ENCODE assay signal across 8 cellular contexts in the genomic region with DNA sequence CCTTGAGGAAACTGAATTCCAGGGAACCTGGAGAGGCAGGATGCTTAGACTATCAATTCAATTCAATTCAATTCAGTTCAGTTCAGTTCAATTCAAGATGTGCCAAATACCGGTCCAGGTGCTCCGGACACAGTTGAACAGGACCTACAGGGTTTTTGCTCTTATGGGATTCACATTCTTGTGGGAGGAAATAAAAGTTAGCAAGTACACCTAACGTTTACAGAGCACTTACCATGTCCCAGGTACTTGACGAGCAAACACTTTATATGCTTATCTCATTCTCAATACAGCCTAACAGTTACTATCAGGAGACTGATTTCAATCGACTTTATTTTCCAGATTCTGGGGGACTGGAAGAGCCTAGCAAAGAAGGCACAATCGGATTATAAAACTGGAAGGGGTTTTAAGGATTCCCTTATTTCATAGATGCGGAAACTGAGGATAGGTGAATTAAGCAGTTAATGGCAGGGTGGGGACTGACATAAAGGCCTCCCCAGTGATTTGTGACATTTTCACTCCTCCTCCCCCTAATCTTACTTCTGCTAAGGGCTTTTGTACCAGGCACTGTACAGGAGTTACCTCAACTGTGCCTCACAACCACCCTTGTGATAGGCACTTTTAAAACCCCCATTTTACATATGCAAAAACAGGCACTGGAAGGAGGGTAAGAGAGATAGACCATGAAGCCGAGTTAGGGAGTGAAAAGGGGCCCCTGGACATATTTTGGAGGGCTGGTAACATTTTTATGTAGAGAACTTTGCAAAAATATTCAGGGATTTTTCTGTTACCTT. TPM values are rescaled to one million over a fixed set of nuclear protein-coding genes. Genes with fewer than 3 reads are reported as not detected.
DNase-seq lines count a peak whose midpoint lies in the region; TF ChIP-seq lines count a peak whose summit lies in the region.

No MANE protein-coding gene starts in this region.

- H3K4me3 ChIP-seq in iPS-18a (ENCODE audit: low read length): peak overlapping the region; percentile 81

- H3K27ac ChIP-seq in VCaP (peak overlapping the region; percentile 80), iPS-18a (ENCODE audit: low read length) (no peak overlapping the region), substantia nigra (ENCODE audit: low read depth, low read length, poor library complexity, severe bottlenecking) (peak overlapping the region; percentile 83)

- POLR2A ChIA-PET in GM10248 (lab: Yijun Ruan, JAX): no interaction called here

- H3K9ac ChIP-seq in iPS-18a (ENCODE audit: low read length): peak overlapping the region; percentile 76

- no peaks in the 10 kb centered on the region for H3K27me3 Mint-ChIP-seq in activated CD4-positive, alpha-beta T cell treated with anti-CD3 and anti-CD28 coated beads, Interleukin-2, amount 10 ng/mL, durations not matched to agents 24 days and 14 days

- no peaks in the 10 kb centered on the region for H3K9me3 Mint-ChIP-seq in activated CD4-positive, alpha-beta T cell treated with anti-CD3 and anti-CD28 coated beads, Interleukin-2, amount 10 ng/mL, durations not matched to agents 24 days and 14 days

- peaks cover 47% of the 10 kb centered on the region for H3K4me1 Mint-ChIP-seq in activated CD4-positive, alpha-beta T cell treated with anti-CD3 and anti-CD28 coated beads, Interleukin-2, amount 10 ng/mL, durations not matched to agents 24 days and 14 days

- CTCF ChIA-PET in GM10248 (lab: Yijun Ruan, JAX): no interaction called here

- H3K4me3 Mint-ChIP-seq in activated CD4-positive, alpha-beta T cell treated with anti-CD3 and anti-CD28 coated beads, Interleukin-2, amount 10 ng/mL, durations not matched to agents 24 days and 14 days: peak overlapping the region; percentile 93

- H3K9me3 ChIP-seq in iPS-18a (ENCODE audit: control insufficient read depth, low read depth, low read length): no peaks in the 10 kb centered on the region

- H3K27me3 ChIP-seq in iPS-18a (ENCODE audit: control insufficient read depth, insufficient read depth, low read length): no peaks in the 10 kb centered on the region

- TF ChIP-seq CTCF in VCaP (conservative IDR thresholded peaks at IDR 0.05) (no peak), GM10248 (IDR thresholded peaks at IDR 0.05; ENCODE audit: control extremely low read depth, extremely low read depth, low read depth, missing control alignments) (no peak)

- no peaks in the 10 kb centered on the region for H3K36me3 ChIP-seq in iPS-18a (ENCODE audit: control insufficient read depth, low read depth, low read length)

- intact Hi-C loops in activated CD4-positive, alpha-beta T cell treated with anti-CD3 and anti-CD28 coated beads, Interleukin-2, amount 10 ng/mL, durations not matched to agents 24 days and 14 days (cut with micrococcal nuclease): loop anchor here (1.0 to 5.0 kb wide), 5 partner anchors 33 to 720 kb away; a partner anchor contains a TSS

- no peak for DNase-seq in activated CD4-positive, alpha-beta T cell treated with anti-CD3 and anti-CD28 coated beads, Interleukin-2, amount 10 ng/mL, durations not matched to agents 24 days and 14 days
- no peak for DNase-seq in activated CD4-positive, alpha-beta T cell treated with anti-CD3 and anti-CD28 coated beads for 48 hours
- no peak for DNase-seq in substantia nigra (lab: John Stamatoyannopoulos, UW)
- DNase-seq in HuH-7.5 (ENCODE audit: low spot score): no peak
- no peak for DNase-seq in HCEC 1CT
- DNase-seq in GM10248 (ENCODE audit: extremely low spot score): no peak

- H3K27ac Mint-ChIP-seq in activated CD4-positive, alpha-beta T cell treated with anti-CD3 and anti-CD28 coated beads, Interleukin-2, amount 10 ng/mL, durations not matched to agents 24 days and 14 days: peak overlapping the region; percentile 91

- peaks cover 8% of the 10 kb centered on the region for H3K36me3 Mint-ChIP-seq in activated CD4-positive, alpha-beta T cell treated with anti-CD3 and anti-CD28 coated beads, Interleukin-2, amount 10 ng/mL, durations not matched to agents 24 days and 14 days (ENCODE audit: low read depth)

- H3K4me1 ChIP-seq in iPS-18a (ENCODE audit: control insufficient read depth, low read depth, low read length): peaks cover 21% of the 10 kb centered on the region

RNA-seq across cellular contexts. Expression of a gene that starts 0.7 kb away (rescaled TPM):
- 25.2 and 28.7 TPM in 2 replicates for total RNA-seq in activated CD4-positive, alpha-beta T cell treated with anti-CD3 and anti-CD28 coated beads, Interleukin-2, amount 10 ng/mL, durations not matched to agents 24 days and 14 days

RNA-seq across cellular contexts. Expression of a gene that starts 1.2 kb away (rescaled TPM):
- total RNA-seq in activated CD4-positive, alpha-beta T cell treated with anti-CD3 and anti-CD28 coated beads, Interleukin-2, amount 10 ng/mL, durations not matched to agents 24 days and 14 days: 25.4 and 31.7 TPM in 2 replicates

RNA-seq across cellular contexts. Expression of a gene that starts 32.9 kb away (rescaled TPM):
- total RNA-seq in activated CD4-positive, alpha-beta T cell treated with anti-CD3 and anti-CD28 coated beads, Interleukin-2, amount 10 ng/mL, durations not matched to agents 24 days and 14 days: 37.8 and 41.9 TPM in 2 replicates
